ENCODE assay signal across 22 cellular contexts in genomic region chr6:37158508-37158907, GRCh38.
"Had no signal": no experiment of that assay in that cellular context is flagged by ENCODE, and none has a peak within 500 bp of the region (broad histone marks: within the 10 kb centered on the region; RNA-seq: fewer than 3 reads in every experiment).

No MANE protein-coding gene starts in this region.

- H3K4me2 ChIP-seq: hepatocyte had no signal

- H3K36me3 Mint-ChIP-seq: mesothelial cell of epicardium had no signal

- H3K27ac Mint-ChIP-seq: dendritic cell treated with granulocyte-macrophage colony-stimulating factor and Interleukin-4, amounts not matched to agents 40 ng/mL and 50 ng/mL, for 4 days; effector memory CD8-positive, alpha-beta T cell; endodermal cell; mesothelial cell of epicardium had no signal

- FAIRE-seq: endometrium, frontal cortex, islet of Langerhans, keratinocyte had no signal

- H3K9me3 ChIP-seq: colonic mucosa, esophagus muscularis mucosa, gastroesophageal sphincter, heart left ventricle, left lung, lower lobe of right lung, mucosa of descending colon had no signal

- H3K4me3 ChIP-seq: colonic mucosa, esophagus muscularis mucosa, gastroesophageal sphincter, heart left ventricle, hepatocyte, left lung, lower lobe of right lung, mucosa of descending colon had no signal

- H2AFZ ChIP-seq: hepatocyte had no signal

- H3K4me3 Mint-ChIP-seq: dendritic cell treated with granulocyte-macrophage colony-stimulating factor and Interleukin-4, amounts not matched to agents 40 ng/mL and 50 ng/mL, for 4 days; effector memory CD8-positive, alpha-beta T cell; endodermal cell; mesothelial cell of epicardium had no signal

- H3K9me3 Mint-ChIP-seq: dendritic cell treated with granulocyte-macrophage colony-stimulating factor and Interleukin-4, amounts not matched to agents 40 ng/mL and 50 ng/mL, for 4 days; effector memory CD8-positive, alpha-beta T cell; endodermal cell; mesothelial cell of epicardium had no signal

- H3K79me2 ChIP-seq: hepatocyte had no signal

- H3K36me3 ChIP-seq: colonic mucosa, esophagus muscularis mucosa, gastroesophageal sphincter, heart left ventricle, left lung, lower lobe of right lung had no signal

- DNase-seq: colonic mucosa; cortex of kidney; effector CD8-positive, alpha-beta T cell; effector memory CD8-positive, alpha-beta T cell; endodermal cell; foreskin keratinocyte; heart left ventricle; left cardiac atrium; left lung; left ventricle myocardium superior; lower lobe of right lung; mesenchymal stem cell; mucosa of descending colon had no signal

- H3K27me3 ChIP-seq: colonic mucosa, esophagus muscularis mucosa, foreskin keratinocyte, gastroesophageal sphincter, heart left ventricle, hepatocyte, left lung had no signal

- H3K27ac ChIP-seq: colonic mucosa, esophagus muscularis mucosa, foreskin keratinocyte, gastroesophageal sphincter, heart left ventricle, hepatocyte, left lung, lower lobe of right lung had no signal

- H3K4me1 ChIP-seq: foreskin keratinocyte had no signal

- ATAC-seq: effector memory CD8-positive, alpha-beta T cell; foreskin keratinocyte; gastroesophageal sphincter; heart left ventricle; left cardiac atrium; left lung; left ventricle myocardium superior; lower lobe of right lung; mucosa of descending colon had no signal

- H3K27me3 Mint-ChIP-seq: dendritic cell treated with granulocyte-macrophage colony-stimulating factor and Interleukin-4, amounts not matched to agents 40 ng/mL and 50 ng/mL, for 4 days; effector memory CD8-positive, alpha-beta T cell had no signal
